Comparison of ENCODE assay signal across 8 cellular contexts in the genomic region with DNA sequence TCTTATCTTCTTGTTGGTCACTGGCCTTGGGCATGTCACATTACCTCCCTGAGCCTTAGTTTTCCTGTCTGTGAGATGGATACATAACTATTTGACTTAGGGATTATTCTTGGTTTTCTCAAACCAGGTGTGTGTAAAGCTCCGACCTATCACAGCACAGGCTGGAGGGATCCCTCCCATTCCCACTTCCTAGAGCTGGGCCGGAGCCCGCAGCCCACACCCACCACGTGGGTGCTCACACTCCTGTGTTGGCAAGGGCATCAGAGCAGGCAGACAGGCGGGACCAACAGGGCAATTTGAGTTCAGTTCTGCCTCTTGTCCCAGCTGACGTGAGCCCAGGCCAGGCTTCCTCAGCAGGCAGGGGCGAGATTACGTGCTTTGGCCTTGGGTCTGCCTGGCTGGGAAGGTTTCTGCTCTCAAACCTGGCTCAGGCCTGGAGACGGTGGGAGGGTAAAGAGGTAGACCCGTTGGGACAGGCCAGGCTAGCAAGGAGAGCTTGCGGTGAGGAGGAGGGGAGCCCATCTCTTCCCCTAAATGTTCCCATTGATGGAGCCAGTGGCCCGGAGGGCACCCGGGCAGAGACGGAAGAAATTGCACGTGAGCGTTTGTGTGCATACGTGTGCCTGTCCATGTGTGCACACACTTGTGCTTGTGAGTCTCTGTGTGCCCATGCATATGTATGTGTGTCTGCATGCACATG. TPM values are rescaled to one million over a fixed set of nuclear protein-coding genes. Genes with fewer than 3 reads are reported as not detected.
A peak's percentile ranks its signal among the peaks of the same experiment; 100 is the strongest.
DNase-seq lines count a peak whose midpoint lies in the region; ATAC-seq and TF ChIP-seq lines count a peak whose summit lies in the region.

No MANE protein-coding gene starts in this region.

- H3K36me3 Mint-ChIP-seq in activated naive CD4-positive, alpha-beta T cell treated with anti-CD3 and anti-CD28 coated beads, Interleukin-2, amount 10 ng/mL, durations not matched to agents 7 days and 5 days = no peaks in the 10 kb centered on the region
- H3K36me3 Mint-ChIP-seq in activated CD4-positive, alpha-beta memory T cell treated with anti-CD3 and anti-CD28 coated beads for 36 hours = no peaks in the 10 kb centered on the region
- no peaks in the 10 kb centered on the region for H3K36me3 Mint-ChIP-seq in type B pancreatic cell

- no peak for TF ChIP-seq CTCF in left lung (IDR thresholded peaks at IDR 0.05)
- TF ChIP-seq CTCF in type B pancreatic cell (conservative IDR thresholded peaks at IDR 0.05) = no peak
- no peak for TF ChIP-seq CTCF in A673 (conservative IDR thresholded peaks at IDR 0.05; ENCODE audit: low read depth, low read length)

- CTCF ChIA-PET in activated naive CD4-positive, alpha-beta T cell treated with anti-CD3 and anti-CD28 coated beads, Interleukin-2, amount 10 ng/mL, durations not matched to agents 7 days and 5 days (lab: Charles Lee) = interaction anchor here (1.4 to 1.6 kb wide), 2 partner anchors 22 to 27 kb away, joined by 5 to 8 read pairs; no protein-coding TSS in a partner anchor
- CTCF ChIA-PET in activated CD4-positive, alpha-beta memory T cell treated with anti-CD3 and anti-CD28 coated beads for 36 hours (lab: Charles Lee) = interaction anchor here (0.9 to 2.6 kb wide), 4 partner anchors 19 to 44 kb away, joined by 3 to 17 read pairs (median 4); no protein-coding TSS in a partner anchor
- CTCF ChIA-PET in A673 (lab: Charles Lee) = no interaction called here

- peaks cover 37% of the 10 kb centered on the region for H3K4me1 Mint-ChIP-seq in activated naive CD4-positive, alpha-beta T cell treated with anti-CD3 and anti-CD28 coated beads, Interleukin-2, amount 10 ng/mL, durations not matched to agents 7 days and 5 days
- H3K4me1 Mint-ChIP-seq in activated CD4-positive, alpha-beta memory T cell treated with anti-CD3 and anti-CD28 coated beads for 36 hours (ENCODE audit: low read depth) = peaks cover 40% of the 10 kb centered on the region
- H3K4me1 Mint-ChIP-seq in type B pancreatic cell (ENCODE audit: unreplicated experiment) = peaks cover 39% of the 10 kb centered on the region

- POLR2A ChIA-PET in activated CD4-positive, alpha-beta memory T cell treated with anti-CD3 and anti-CD28 coated beads for 36 hours (lab: Charles Lee) = interaction anchor here (0.6 to 2.0 kb wide), 6 partner anchors 23 to 221 kb away, joined by 3 to 8 read pairs (median 4); partner anchors contain the start of gene ABLIM2
- POLR2A ChIA-PET in A673 (lab: Charles Lee; ENCODE audit: low non-redundant PET) = no interaction called here

- H3K9me3 ChIP-seq in left lung (no peaks in the 10 kb centered on the region), A673 (ENCODE audit: low read depth, low read length, poor library complexity, severe bottlenecking) (no peaks in the 10 kb centered on the region)

- ATAC-seq in left lung = peak; percentile 18

- H3K9me3 Mint-ChIP-seq in activated naive CD4-positive, alpha-beta T cell treated with anti-CD3 and anti-CD28 coated beads, Interleukin-2, amount 10 ng/mL, durations not matched to agents 7 days and 5 days = no peaks in the 10 kb centered on the region
- H3K9me3 Mint-ChIP-seq in activated CD4-positive, alpha-beta memory T cell treated with anti-CD3 and anti-CD28 coated beads for 36 hours = no peaks in the 10 kb centered on the region
- H3K9me3 Mint-ChIP-seq in type B pancreatic cell = no peaks in the 10 kb centered on the region

- H3K27me3 Mint-ChIP-seq in activated naive CD4-positive, alpha-beta T cell treated with anti-CD3 and anti-CD28 coated beads, Interleukin-2, amount 10 ng/mL, durations not matched to agents 7 days and 5 days = peaks cover 36% of the 10 kb centered on the region
- H3K27me3 Mint-ChIP-seq in activated CD4-positive, alpha-beta memory T cell treated with anti-CD3 and anti-CD28 coated beads for 36 hours = no peaks in the 10 kb centered on the region
- H3K27me3 Mint-ChIP-seq in type B pancreatic cell = no peaks in the 10 kb centered on the region

- H3K4me3 ChIP-seq in left lung = peak overlapping the region in 1 of 2 donors; percentile 65
- no peak overlapping the region for H3K4me3 ChIP-seq in A673 (ENCODE audit: low read depth, low read length, poor library complexity, severe bottlenecking)

- DNase-seq in activated naive CD4-positive, alpha-beta T cell treated with anti-CD3 and anti-CD28 coated beads, Interleukin-2, amount 10 ng/mL, durations not matched to agents 7 days and 5 days = no peak
- no peak for DNase-seq in activated naive CD4-positive, alpha-beta T cell treated with anti-CD3 and anti-CD28 coated beads, Interleukin-2, amount 50 U/mL, for 16 hours
- DNase-seq in activated CD4-positive, alpha-beta memory T cell treated with anti-CD3 and anti-CD28 coated beads for 36 hours = no peak
- DNase-seq in left lung = peak; percentile 77 to 79
- no peak for DNase-seq in type B pancreatic cell (ENCODE audit: extremely low spot score, unreplicated experiment)
- no peak for DNase-seq in activated effector memory CD4-positive, alpha-beta T cell treated with Interleukin-2 at 50 U/mL for 16 hours
- DNase-seq in A673 (ENCODE audit: low spot score) = no peak
- no peak for DNase-seq in NCI-H748 (lab: John Stamatoyannopoulos, UW; ENCODE audit: unreplicated experiment)

- H3K36me3 ChIP-seq in left lung (no peaks in the 10 kb centered on the region), A673 (ENCODE audit: insufficient read depth, low read length, poor library complexity, severe bottlenecking) (no peaks in the 10 kb centered on the region)

- H3K4me3 Mint-ChIP-seq in activated naive CD4-positive, alpha-beta T cell treated with anti-CD3 and anti-CD28 coated beads, Interleukin-2, amount 10 ng/mL, durations not matched to agents 7 days and 5 days = peak overlapping the region; percentile 86
- H3K4me3 Mint-ChIP-seq in activated CD4-positive, alpha-beta memory T cell treated with anti-CD3 and anti-CD28 coated beads for 36 hours = peak overlapping the region; percentile 83
- H3K4me3 Mint-ChIP-seq in type B pancreatic cell = peak overlapping the region; percentile 69

- no TSS peak for BruUV-seq in A673 (replicated peaks; lab: Mats Ljungman, UMichigan)

- H3K27ac Mint-ChIP-seq in activated naive CD4-positive, alpha-beta T cell treated with anti-CD3 and anti-CD28 coated beads, Interleukin-2, amount 10 ng/mL, durations not matched to agents 7 days and 5 days = peak overlapping the region; percentile 87
- H3K27ac Mint-ChIP-seq in activated CD4-positive, alpha-beta memory T cell treated with anti-CD3 and anti-CD28 coated beads for 36 hours = peak overlapping the region; percentile 60
- H3K27ac Mint-ChIP-seq in type B pancreatic cell = peak overlapping the region; percentile 78

- peak overlapping the region; percentile 75 to 85 for H3K27ac ChIP-seq in left lung
- H3K27ac ChIP-seq in A673 (ENCODE audit: low read depth, low read length, poor library complexity, severe bottlenecking) = no peak overlapping the region

- H3K27me3 ChIP-seq in left lung = peaks cover 0 to 28% of the 10 kb centered on the region in 2 donors
- no peaks in the 10 kb centered on the region for H3K27me3 ChIP-seq in A673 (replicated peaks; ENCODE audit: insufficient read depth, low read depth, low read length, poor library complexity)

- intact Hi-C loops in activated CD4-positive, alpha-beta memory T cell treated with anti-CD3 and anti-CD28 coated beads for 36 hours (cut with micrococcal nuclease) = loop anchor here (5.0 kb wide), 1 partner anchor 41 kb away; the partner anchor contains the start of gene ABLIM2
- intact Hi-C loops in left lung (cut with DNase I) (no loop called here), A673 (cut with micrococcal nuclease; ENCODE audit: unreplicated experiment) (no loop called here)

- H3K4me1 ChIP-seq in left lung (peaks cover 23 to 73% of the 10 kb centered on the region in 2 donors), A673 (ENCODE audit: insufficient read depth, low read length, poor library complexity, severe bottlenecking) (peaks cover 6% of the 10 kb centered on the region)

RNA-seq across cellular contexts. Expression of gene SH3TC1, which starts 0.7 kb away (rescaled TPM):
- total RNA-seq in activated CD4-positive, alpha-beta memory T cell treated with anti-CD3 and anti-CD28 coated beads for 36 hours = 10 to 100 TPM; 28.5 to 28.8 TPM
- total RNA-seq in left lung (10 to 100 TPM; 29.6 to 46.1 TPM), type B pancreatic cell (ENCODE audit: low replicate concordance) (5.4 and 6.9 TPM in 2 replicates), A673 (2021) (0.71 and 2.7 TPM in 2 replicates)

RNA-seq across cellular contexts. Expression of gene ABLIM2, which starts 39.7 kb away (rescaled TPM):
- total RNA-seq in activated CD4-positive, alpha-beta memory T cell treated with anti-CD3 and anti-CD28 coated beads for 36 hours = under 1 TPM; 0.55 to 0.63 TPM
- total RNA-seq in left lung (10 to 100 TPM in 1 of 2 donors, 1 to 10 TPM in 1; 8.8 to 10.2 TPM), type B pancreatic cell (ENCODE audit: low replicate concordance) (2.6 and 3.4 TPM in 2 replicates), A673 (2021) (2.7 and 3.2 TPM in 2 replicates)

Comparison
In these comparisons a context has a peak if more than half of its experiments do, and no peak if none do; other contexts are left out.
1. DNase-seq: peak in left lung (2 of 2); none in activated naive CD4-positive, alpha-beta T cell treated with anti-CD3 and anti-CD28 coated beads, Interleukin-2, amount 10 ng/mL, durations not matched to agents 7 days and 5 days (single experiment), activated naive CD4-positive, alpha-beta T cell treated with anti-CD3 and anti-CD28 coated beads, Interleukin-2, amount 50 U/mL, for 16 hours (single experiment), activated CD4-positive, alpha-beta memory T cell treated with anti-CD3 and anti-CD28 coated beads for 36 hours (single experiment), type B pancreatic cell (single experiment), activated effector memory CD4-positive, alpha-beta T cell treated with Interleukin-2 at 50 U/mL for 16 hours (single experiment), A673 (single experiment) and NCI-H748 (single experiment).
2. Peak in every context shown above with its lines, with median percentiles within 50 percentile points of each other: H3K27ac Mint-ChIP-seq and H3K4me3 Mint-ChIP-seq.